9 cellular contexts compared by ENCODE assay signal in genomic region chr3:33060609-33061337, GRCh38. TPM values are rescaled to one million over a fixed set of nuclear protein-coding genes. Genes with fewer than 3 reads are reported as not detected.
DNase-seq lines count a peak whose midpoint lies in the region; ATAC-seq and TF ChIP-seq lines count a peak whose summit lies in the region.
"Had no signal": no experiment of that assay in that cellular context is flagged by ENCODE, and none has a peak within 500 bp of the region (broad histone marks: within the 10 kb centered on the region; RNA-seq: fewer than 3 reads in every experiment).

No MANE protein-coding gene starts in this region.

- H3K9me2 ChIP-seq in GM23338 (ENCODE audit: insufficient read depth): no peaks in the 10 kb centered on the region

- H3K9me3 Mint-ChIP-seq in CD8-positive, alpha-beta memory T cell: no peaks in the 10 kb centered on the region
- H3K9me3 Mint-ChIP-seq in activated T-helper 1 cell treated with anti-CD3 and anti-CD28 coated beads, Interleukin-12 subunit alpha, Interleukin-12 subunit beta, Interleukin-2, Interleukin-4 antibody, amounts not matched to agents 30 ng/mL and 10 ng/mL and 1 ng/mL, durations not matched to agents 14 hours and 24 hours and 36 hours: peaks cover 3% of the 10 kb centered on the region
- no peaks in the 10 kb centered on the region for H3K9me3 Mint-ChIP-seq in GM23338

- H3K27ac ChIP-seq in CD8-positive, alpha-beta memory T cell (ENCODE audit: low read depth, low read length): no peak overlapping the region
- peak overlapping the region; percentile 84 for H3K27ac ChIP-seq in smooth muscle cell (ENCODE audit: low read depth)
- no peak overlapping the region for H3K27ac ChIP-seq in GM23338 (ENCODE audit: low read depth)
- H3K27ac ChIP-seq in mesendoderm (ENCODE audit: low read depth, low read length): no peak overlapping the region
- H3K27ac ChIP-seq: prostate gland had no signal

- no peaks in the 10 kb centered on the region for H3K79me2 ChIP-seq in smooth muscle cell (ENCODE audit: low read depth)
- H3K79me2 ChIP-seq in GM23338 (replicated peaks; ENCODE audit: insufficient read depth): no peaks in the 10 kb centered on the region
- H3K79me2 ChIP-seq in mesendoderm (ENCODE audit: control insufficient read depth, insufficient read depth, low read length): no peaks in the 10 kb centered on the region

- H3K4me1 Mint-ChIP-seq in CD8-positive, alpha-beta memory T cell: peaks cover 51 to 86% (median 86%) of the 10 kb centered on the region in 3 donors
- H3K4me1 Mint-ChIP-seq in activated T-helper 1 cell treated with anti-CD3 and anti-CD28 coated beads, Interleukin-12 subunit alpha, Interleukin-12 subunit beta, Interleukin-2, Interleukin-4 antibody, amounts not matched to agents 30 ng/mL and 10 ng/mL and 1 ng/mL, durations not matched to agents 14 hours and 24 hours and 36 hours (ENCODE audit: low read depth): peaks cover 84% of the 10 kb centered on the region
- H3K4me1 Mint-ChIP-seq in GM23338: no peaks in the 10 kb centered on the region

- H3K36me3 Mint-ChIP-seq in CD8-positive, alpha-beta memory T cell: peaks cover 13 to 54% (median 16%) of the 10 kb centered on the region in 3 donors
- H3K36me3 Mint-ChIP-seq in activated T-helper 1 cell treated with anti-CD3 and anti-CD28 coated beads, Interleukin-12 subunit alpha, Interleukin-12 subunit beta, Interleukin-2, Interleukin-4 antibody, amounts not matched to agents 30 ng/mL and 10 ng/mL and 1 ng/mL, durations not matched to agents 14 hours and 24 hours and 36 hours (ENCODE audit: low read depth): peaks cover 55% of the 10 kb centered on the region
- H3K36me3 Mint-ChIP-seq in GM23338 (ENCODE audit: low read depth): peaks cover 26% of the 10 kb centered on the region; the same call in 2 of the 3 replicates

- H3K27ac Mint-ChIP-seq in CD8-positive, alpha-beta memory T cell: peak overlapping the region; percentile 75 to 99 (median 94)
- H3K27ac Mint-ChIP-seq in activated T-helper 1 cell treated with anti-CD3 and anti-CD28 coated beads, Interleukin-12 subunit alpha, Interleukin-12 subunit beta, Interleukin-2, Interleukin-4 antibody, amounts not matched to agents 30 ng/mL and 10 ng/mL and 1 ng/mL, durations not matched to agents 14 hours and 24 hours and 36 hours: peak overlapping the region; percentile 90
- no peak overlapping the region for H3K27ac Mint-ChIP-seq in GM23338

- DNase-seq in CD8-positive, alpha-beta memory T cell: peak in 1 of 5 donors; percentile 72
- DNase-seq in T-helper 1 cell (peak in 3 of 5 donors; percentile 21 to 73 (median 42)), smooth muscle cell (lab: John Stamatoyannopoulos, UW; ENCODE audit: unreplicated experiment) (no peak), left ventricle myocardium superior (no peak), GM23338 (ENCODE audit: low spot score) (no peak), mesendoderm (no peak)
- no peak for DNase-seq in activated T-helper 1 cell treated with anti-CD3 and anti-CD28 coated beads, Interleukin-12 subunit alpha, Interleukin-12 subunit beta, Interleukin-2, Interleukin-4 antibody, amounts not matched to agents 30 ng/mL and 10 ng/mL and 1 ng/mL, durations not matched to agents 14 hours and 24 hours and 36 hours (ENCODE audit: low spot score)

- no peak for ATAC-seq in left ventricle myocardium superior
- no peak for ATAC-seq in GM23338
- ATAC-seq in GM21825 (IDR thresholded peaks at IDR 0.05; ENCODE audit: unreplicated experiment): no peak

- H2BK15ac ChIP-seq in mesendoderm (replicated peaks; ENCODE audit: low read depth): no peak overlapping the region

- H2AK5ac ChIP-seq in mesendoderm (ENCODE audit: low read length): no peak overlapping the region

- no peak overlapping the region for H3K56ac ChIP-seq in mesendoderm (ENCODE audit: low read length)

- no peaks in the 10 kb centered on the region for H4K20me1 ChIP-seq in smooth muscle cell (ENCODE audit: low read depth)
- peaks cover 8% of the 10 kb centered on the region for H4K20me1 ChIP-seq in GM23338 (replicated peaks; ENCODE audit: insufficient read depth)

- H4K8ac ChIP-seq in mesendoderm (ENCODE audit: low read depth, low read length): no peak overlapping the region

- no peak overlapping the region for H4K5ac ChIP-seq in mesendoderm (ENCODE audit: low read length)

- no peaks in the 10 kb centered on the region for H3F3A ChIP-seq in smooth muscle cell (ENCODE audit: low read depth)
- no peaks in the 10 kb centered on the region for H3F3A ChIP-seq in GM23338 (replicated peaks; ENCODE audit: low read depth)

- intact Hi-C loops in activated T-helper 1 cell treated with anti-CD3 and anti-CD28 coated beads, Interleukin-12 subunit alpha, Interleukin-12 subunit beta, Interleukin-2, Interleukin-4 antibody, amounts not matched to agents 30 ng/mL and 10 ng/mL and 1 ng/mL, durations not matched to agents 14 hours and 24 hours and 36 hours (cut with micrococcal nuclease): loop anchor here (5.0 to 10.0 kb wide), 2 partner anchors 52 to 376 kb away; partner anchors contain the start of genes CNOT10 and CRTAP
- intact Hi-C loops in left ventricle myocardium superior (cut with micrococcal nuclease): no loop called here

- no peaks in the 10 kb centered on the region for H3K9me3 ChIP-seq in CD8-positive, alpha-beta memory T cell (ENCODE audit: low read length)
- H3K9me3 ChIP-seq in smooth muscle cell (replicated peaks; ENCODE audit: low read depth): no peaks in the 10 kb centered on the region
- H3K9me3 ChIP-seq: prostate gland had no signal

- no peak overlapping the region for H3K18ac ChIP-seq in mesendoderm (ENCODE audit: low read length)

- peaks cover 64% of the 10 kb centered on the region for H3K4me1 ChIP-seq in CD8-positive, alpha-beta memory T cell (ENCODE audit: insufficient read depth, low read length)
- H3K4me1 ChIP-seq in smooth muscle cell (ENCODE audit: low read depth) (no peaks in the 10 kb centered on the region), GM23338 (ENCODE audit: insufficient read depth) (no peaks in the 10 kb centered on the region), mesendoderm (ENCODE audit: control insufficient read depth, low read depth, low read length) (no peaks in the 10 kb centered on the region)
- H3K4me1 ChIP-seq: prostate gland had no signal

- H3K9ac ChIP-seq in smooth muscle cell (ENCODE audit: low read depth) (no peak overlapping the region), mesendoderm (ENCODE audit: low read length) (no peak overlapping the region)

- CTCF ChIA-PET in CD8-positive, alpha-beta memory T cell (lab: Charles Lee): interaction anchor here (1.0 to 7.5 kb wide), 7 partner anchors 10 to 114 kb away, joined by 3 to 60 read pairs (median 7); no protein-coding TSS in a partner anchor

- H3K4me2 ChIP-seq in smooth muscle cell (no peak overlapping the region), GM23338 (no peak overlapping the region), mesendoderm (ENCODE audit: low read length) (no peak overlapping the region)

- H3K4me3 ChIP-seq in CD8-positive, alpha-beta memory T cell (ENCODE audit: low read length): no peak overlapping the region
- no peak overlapping the region for H3K4me3 ChIP-seq in smooth muscle cell
- no peak overlapping the region for H3K4me3 ChIP-seq in GM23338
- no peak overlapping the region for H3K4me3 ChIP-seq in mesendoderm (ENCODE audit: low read length)
- H3K4me3 ChIP-seq: prostate gland had no signal

- no peaks in the 10 kb centered on the region for H3K27me3 ChIP-seq in CD8-positive, alpha-beta memory T cell (ENCODE audit: insufficient read depth, low read length, poor library complexity, severe bottlenecking)
- H3K27me3 ChIP-seq in smooth muscle cell (ENCODE audit: low read depth) (no peaks in the 10 kb centered on the region), GM23338 (ENCODE audit: insufficient read depth) (no peaks in the 10 kb centered on the region), mesendoderm (ENCODE audit: insufficient read depth, low read length, poor library complexity) (no peaks in the 10 kb centered on the region)

- no peak overlapping the region for H2BK120ac ChIP-seq in mesendoderm (ENCODE audit: low read depth, low read length)

- no peak overlapping the region for H2AFZ ChIP-seq in smooth muscle cell (ENCODE audit: low read depth)
- H2AFZ ChIP-seq in GM23338: no peak overlapping the region

- no peak overlapping the region for H3K4ac ChIP-seq in mesendoderm (ENCODE audit: low read depth, low read length)

- POLR2A ChIA-PET in CD8-positive, alpha-beta memory T cell (lab: Charles Lee): interaction anchor here (0.7 to 1.9 kb wide), 4 partner anchors 11 to 16 kb away, joined by 3 to 8 read pairs (median 4); no protein-coding TSS in a partner anchor

- H3K79me1 ChIP-seq in mesendoderm (ENCODE audit: low read length): no peaks in the 10 kb centered on the region

- WGBS in smooth muscle cell (ENCODE audit: low lambda C conversion rate): 96% methylated on average over 10 of the region's 10 CpGs
- WGBS in mesendoderm (ENCODE audit: extremely low coverage, insufficient coverage, low lambda C conversion rate): no CpG with 5 or more reads among the region's 10 CpGs

- no peak overlapping the region for H2BK5ac ChIP-seq in mesendoderm (ENCODE audit: low read length)

- H3K27me3 Mint-ChIP-seq in CD8-positive, alpha-beta memory T cell: no peaks in the 10 kb centered on the region
- H3K27me3 Mint-ChIP-seq in activated T-helper 1 cell treated with anti-CD3 and anti-CD28 coated beads, Interleukin-12 subunit alpha, Interleukin-12 subunit beta, Interleukin-2, Interleukin-4 antibody, amounts not matched to agents 30 ng/mL and 10 ng/mL and 1 ng/mL, durations not matched to agents 14 hours and 24 hours and 36 hours (ENCODE audit: insufficient read depth): no peaks in the 10 kb centered on the region
- no peaks in the 10 kb centered on the region for H3K27me3 Mint-ChIP-seq in GM23338 (ENCODE audit: insufficient read depth, low read depth, poor library complexity)

- peak overlapping the region in 6 of 7 donors; percentile 3 to 62 (median 51) for H3K4me3 Mint-ChIP-seq in CD8-positive, alpha-beta memory T cell
- peak overlapping the region; percentile 60 for H3K4me3 Mint-ChIP-seq in activated T-helper 1 cell treated with anti-CD3 and anti-CD28 coated beads, Interleukin-12 subunit alpha, Interleukin-12 subunit beta, Interleukin-2, Interleukin-4 antibody, amounts not matched to agents 30 ng/mL and 10 ng/mL and 1 ng/mL, durations not matched to agents 14 hours and 24 hours and 36 hours
- H3K4me3 Mint-ChIP-seq in GM23338: no peak overlapping the region

- H3K23ac ChIP-seq in mesendoderm (ENCODE audit: low read length): no peak overlapping the region

- peaks cover 18% of the 10 kb centered on the region for H3K36me3 ChIP-seq in CD8-positive, alpha-beta memory T cell (ENCODE audit: insufficient read depth, low read length)
- H3K36me3 ChIP-seq in smooth muscle cell (ENCODE audit: low read depth) (no peaks in the 10 kb centered on the region), GM23338 (ENCODE audit: insufficient read depth) (0 out of 2 replicates have a peak, but pooled peaks cover 14% of the 10 kb centered on the region), mesendoderm (ENCODE audit: control insufficient read depth, insufficient read depth, low read length) (peaks cover 2% of the 10 kb centered on the region)

- TF ChIP-seq CTCF in smooth muscle cell (IDR thresholded peaks at IDR 0.05; ENCODE audit: borderline replicate concordance, insufficient read depth, poor library complexity, severe bottlenecking) (no peak), GM23338 (conservative IDR thresholded peaks at IDR 0.05; ENCODE audit: low read depth in 2 of 2) (no peak)

RNA-seq across cellular contexts. Expression of gene GLB1, which starts 36.2 kb away (rescaled TPM):
- 10 to 100 TPM; 41.5 to 50.9 TPM for total RNA-seq in CD8-positive, alpha-beta memory T cell
- 35.5 TPM for polyA plus RNA-seq in CD8-positive, alpha-beta memory T cell
- 51.7 and 65.0 TPM in 2 replicates for total RNA-seq in activated T-helper 1 cell treated with anti-CD3 and anti-CD28 coated beads, Interleukin-12 subunit alpha, Interleukin-12 subunit beta, Interleukin-2, Interleukin-4 antibody, amounts not matched to agents 30 ng/mL and 10 ng/mL and 1 ng/mL, durations not matched to agents 14 hours and 24 hours and 36 hours
- 106 and 123 TPM in 2 replicates for total RNA-seq in smooth muscle cell
- polyA plus RNA-seq in smooth muscle cell: 91.5 and 99.6 TPM in 2 replicates
- 18.9 TPM for total RNA-seq in left ventricle myocardium superior
- total RNA-seq in GM23338 (2014; rRNA removed; shearing (Covaris generic)): 67.3 and 68.7 TPM in 2 replicates
- 23.4 and 26.3 TPM in 2 replicates for polyA plus RNA-seq in GM23338 (2016; fragmentation: Nextera tagmentation; extraction: Ambion mirVana)
- polyA plus RNA-seq in mesendoderm (2013, experiment 1 of 2): 26.6 TPM
- polyA plus RNA-seq in mesendoderm (2013, experiment 2 of 2): 26.0 TPM

RNA-seq across cellular contexts. Expression of gene TMPPE, which starts 36.2 kb away (rescaled TPM):
- 10 to 100 TPM; 12.0 to 13.2 TPM for total RNA-seq in CD8-positive, alpha-beta memory T cell
- 0.62 TPM for polyA plus RNA-seq in CD8-positive, alpha-beta memory T cell
- total RNA-seq in activated T-helper 1 cell treated with anti-CD3 and anti-CD28 coated beads, Interleukin-12 subunit alpha, Interleukin-12 subunit beta, Interleukin-2, Interleukin-4 antibody, amounts not matched to agents 30 ng/mL and 10 ng/mL and 1 ng/mL, durations not matched to agents 14 hours and 24 hours and 36 hours: 14.9 and 15.5 TPM in 2 replicates
- total RNA-seq in smooth muscle cell (2.8 and 3.6 TPM in 2 replicates), left ventricle myocardium superior (3.9 TPM)
- polyA plus RNA-seq in smooth muscle cell (0.14 and 1.6 TPM in 2 replicates), GM23338 (2016; fragmentation: Nextera tagmentation; extraction: Ambion mirVana) (0.92 and 1.0 TPM in 2 replicates)
- 7.2 and 7.5 TPM in 2 replicates for total RNA-seq in GM23338 (2014; rRNA removed; shearing (Covaris generic))
- polyA plus RNA-seq in mesendoderm (2013, experiment 1 of 2): 1.7 TPM
- polyA plus RNA-seq in mesendoderm (2013, experiment 2 of 2): 1.7 TPM

RNA-seq across cellular contexts. Expression of gene CRTAP, which starts 53.0 kb away (rescaled TPM):
- 10 to 100 TPM; 49.5 to 50.3 TPM for total RNA-seq in CD8-positive, alpha-beta memory T cell
- 84.0 TPM for polyA plus RNA-seq in CD8-positive, alpha-beta memory T cell
- 30.3 and 33.2 TPM in 2 replicates for total RNA-seq in activated T-helper 1 cell treated with anti-CD3 and anti-CD28 coated beads, Interleukin-12 subunit alpha, Interleukin-12 subunit beta, Interleukin-2, Interleukin-4 antibody, amounts not matched to agents 30 ng/mL and 10 ng/mL and 1 ng/mL, durations not matched to agents 14 hours and 24 hours and 36 hours
- 206 and 235 TPM in 2 replicates for total RNA-seq in smooth muscle cell
- polyA plus RNA-seq in smooth muscle cell: 147 and 195 TPM in 2 replicates
- total RNA-seq in left ventricle myocardium superior: 94.6 TPM
- 185 and 210 TPM in 2 replicates for total RNA-seq in GM23338 (2014; rRNA removed; shearing (Covaris generic))
- 71.9 and 75.3 TPM in 2 replicates for polyA plus RNA-seq in GM23338 (2016; fragmentation: Nextera tagmentation; extraction: Ambion mirVana)
- 87.5 TPM for polyA plus RNA-seq in mesendoderm (2013, experiment 1 of 2)
- 87.2 TPM for polyA plus RNA-seq in mesendoderm (2013, experiment 2 of 2)

Comparison
In these comparisons a context has a peak if more than half of its experiments do, and no peak if none do; other contexts are left out.
1. DNase-seq: peak in T-helper 1 cell (3 of 5); none in activated T-helper 1 cell treated with anti-CD3 and anti-CD28 coated beads, Interleukin-12 subunit alpha, Interleukin-12 subunit beta, Interleukin-2, Interleukin-4 antibody, amounts not matched to agents 30 ng/mL and 10 ng/mL and 1 ng/mL, durations not matched to agents 14 hours and 24 hours and 36 hours (single experiment), smooth muscle cell (single experiment), left ventricle myocardium superior (single experiment), GM23338 (single experiment) and mesendoderm (single experiment).